1 cellular context compared by ENCODE assay signal in the genomic region with DNA sequence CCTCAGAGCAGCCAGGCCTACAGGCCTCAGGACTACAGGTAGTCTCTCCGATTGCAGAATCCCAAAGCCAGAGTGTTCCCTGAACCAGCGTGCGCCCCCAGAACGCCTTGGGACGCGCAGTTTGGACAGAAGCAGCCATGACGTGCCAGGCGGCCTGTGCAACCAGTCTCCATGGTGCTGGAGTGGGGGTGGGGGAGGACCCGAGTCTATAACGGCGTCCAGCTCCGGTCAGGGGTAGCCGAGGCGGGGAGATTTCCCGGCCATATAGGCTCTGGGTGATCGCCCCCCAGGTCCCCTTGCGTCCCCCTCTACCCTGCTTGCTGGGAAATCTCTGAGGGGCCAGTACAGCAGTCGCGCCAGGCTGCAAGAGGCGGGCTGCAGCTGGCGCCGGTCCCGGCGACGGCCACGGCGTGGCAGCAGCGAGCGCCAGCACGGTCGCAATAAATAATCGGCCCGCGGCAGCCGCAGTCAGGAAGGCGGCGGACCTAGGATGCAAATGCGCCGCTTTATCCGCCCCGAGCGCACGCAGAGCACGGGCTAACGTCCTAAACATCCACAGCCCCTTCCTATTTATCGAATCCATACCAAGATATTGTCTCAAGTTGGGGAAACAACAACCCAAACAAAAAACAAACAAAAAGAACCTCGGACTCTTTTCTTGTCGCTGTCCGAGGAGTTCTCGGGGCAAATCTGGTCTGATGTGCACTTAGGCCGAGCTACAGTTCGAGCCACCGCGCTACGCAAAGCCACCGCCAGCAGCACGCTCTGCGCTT.
TF ChIP-seq lines count a peak whose summit lies in the region.

No MANE protein-coding gene starts in this region.

TF ChIP-seq in HepG2, 621 proteins besides CTCF, POLR2A, EP300 and RAD21 (continued from another document and continues in another):
- TF ChIP-seq, protein P1, sequence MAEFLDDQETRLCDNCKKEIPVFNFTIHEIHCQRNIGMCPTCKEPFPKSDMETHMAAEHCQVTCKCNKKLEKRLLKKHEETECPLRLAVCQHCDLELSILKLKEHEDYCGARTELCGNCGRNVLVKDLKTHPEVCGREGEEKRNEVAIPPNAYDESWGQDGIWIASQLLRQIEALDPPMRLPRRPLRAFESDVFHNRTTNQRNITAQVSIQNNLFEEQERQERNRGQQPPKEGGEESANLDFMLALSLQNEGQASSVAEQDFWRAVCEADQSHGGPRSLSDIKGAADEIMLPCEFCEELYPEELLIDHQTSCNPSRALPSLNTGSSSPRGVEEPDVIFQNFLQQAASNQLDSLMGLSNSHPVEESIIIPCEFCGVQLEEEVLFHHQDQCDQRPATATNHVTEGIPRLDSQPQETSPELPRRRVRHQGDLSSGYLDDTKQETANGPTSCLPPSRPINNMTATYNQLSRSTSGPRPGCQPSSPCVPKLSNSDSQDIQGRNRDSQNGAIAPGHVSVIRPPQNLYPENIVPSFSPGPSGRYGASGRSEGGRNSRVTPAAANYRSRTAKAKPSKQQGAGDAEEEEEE (CRISPR knock-in tag; IDR thresholded peaks at IDR 0.05; ENCODE audit: borderline replicate concordance), result no peak
- TF ChIP-seq ZNF552 (CRISPR knock-in tag; IDR thresholded peaks at IDR 0.05; ENCODE audit: borderline replicate concordance) (no peak; the same call in 1 of the 2 replicates), TEAD2 (CRISPR knock-in tag; IDR thresholded peaks at IDR 0.05) (no peak), TCF7 (IDR thresholded peaks at IDR 0.05; ENCODE audit: low read depth) (no peak), MYC (CRISPR knock-in tag; IDR thresholded peaks at IDR 0.05; ENCODE audit: borderline replicate concordance) (peak; percentile 46; the same call in 1 of the 2 replicates), MBD4 (IDR thresholded peaks at IDR 0.05; ENCODE audit: borderline replicate concordance, low read length) (no peak), XRCC5 (optimal IDR thresholded peaks at IDR 0.05; ENCODE audit: low read length) (peak; percentile 42), RFX5 (IDR thresholded peaks at IDR 0.05; ENCODE audit: low read depth, low read length) (no peak), PAWR (CRISPR knock-in tag; IDR thresholded peaks at IDR 0.05; ENCODE audit: borderline replicate concordance) (no peak), FOXK1 (CRISPR knock-in tag; IDR thresholded peaks at IDR 0.05; ENCODE audit: borderline replicate concordance, low read depth) (no peak), ZNF660 (CRISPR knock-in tag; IDR thresholded peaks at IDR 0.05; ENCODE audit: borderline replicate concordance, low read depth) (no peak), ZNF557 (CRISPR knock-in tag; IDR thresholded peaks at IDR 0.05) (no peak), ZNF34 (CRISPR knock-in tag; IDR thresholded peaks at IDR 0.05; ENCODE audit: borderline replicate concordance) (no peak), HNF4G (IDR thresholded peaks at IDR 0.05; ENCODE audit: borderline replicate concordance, low read depth, low read length) (no peak), HNF4G (CRISPR knock-in tag; IDR thresholded peaks at IDR 0.05; ENCODE audit: borderline replicate concordance, low read depth) (no peak), ZC3H4 (CRISPR knock-in tag; IDR thresholded peaks at IDR 0.05; ENCODE audit: borderline replicate concordance) (no peak), HNRNPL (IDR thresholded peaks at IDR 0.05; ENCODE audit: low read depth, low read length) (peak; percentile 67), ZNF564 (CRISPR knock-in tag; IDR thresholded peaks at IDR 0.05) (no peak), SIX1 (CRISPR knock-in tag; IDR thresholded peaks at IDR 0.05; ENCODE audit: borderline replicate concordance) (no peak), TEAD3 (CRISPR knock-in tag; optimal IDR thresholded peaks at IDR 0.05; ENCODE audit: borderline replicate concordance) (no peak), RXRB (CRISPR knock-in tag; IDR thresholded peaks at IDR 0.05; ENCODE audit: borderline replicate concordance) (no peak; the same call in 1 of the 2 replicates), ZNF672 (CRISPR knock-in tag; IDR thresholded peaks at IDR 0.05) (no peak), GATAD1 (CRISPR knock-in tag; IDR thresholded peaks at IDR 0.05) (no peak), MLLT10 (CRISPR knock-in tag; IDR thresholded peaks at IDR 0.05) (no peak), ZNF44 (CRISPR knock-in tag; IDR thresholded peaks at IDR 0.05) (no peak), ZZZ3 (CRISPR knock-in tag; IDR thresholded peaks at IDR 0.05; ENCODE audit: borderline replicate concordance) (0 out of 2 replicates have a peak, but pooled peaks have one; percentile 69), ZFP36 (IDR thresholded peaks at IDR 0.05; ENCODE audit: borderline replicate concordance, low read depth, low read length, partially characterized antibody) (no peak), HOXA9 (CRISPR knock-in tag; IDR thresholded peaks at IDR 0.05; ENCODE audit: borderline replicate concordance) (0 out of 2 replicates have a peak, but pooled peaks have one; percentile 49), MTA3 (CRISPR knock-in tag; IDR thresholded peaks at IDR 0.05) (no peak), ZNF230 (CRISPR knock-in tag; IDR thresholded peaks at IDR 0.05) (no peak), XBP1 (CRISPR knock-in tag; IDR thresholded peaks at IDR 0.05) (no peak), ZNF530 (CRISPR knock-in tag; IDR thresholded peaks at IDR 0.05; ENCODE audit: low read depth) (no peak), ZNF569 (CRISPR knock-in tag; IDR thresholded peaks at IDR 0.05; ENCODE audit: borderline replicate concordance) (no peak), ZSCAN22 (CRISPR knock-in tag; IDR thresholded peaks at IDR 0.05) (no peak), KAT2B (IDR thresholded peaks at IDR 0.05; ENCODE audit: borderline replicate concordance, low read depth, low read length) (no peak), HOXA7 (CRISPR knock-in tag; IDR thresholded peaks at IDR 0.05) (no peak), SSRP1 (CRISPR knock-in tag; IDR thresholded peaks at IDR 0.05) (no peak), RFXANK (CRISPR knock-in tag; IDR thresholded peaks at IDR 0.05) (no peak), DPF2 (CRISPR knock-in tag; IDR thresholded peaks at IDR 0.05; ENCODE audit: borderline replicate concordance, low read depth) (no peak), ZBTB7B (CRISPR knock-in tag; IDR thresholded peaks at IDR 0.05) (no peak), ZNF543 (CRISPR knock-in tag; IDR thresholded peaks at IDR 0.05) (no peak), ZNF589 (CRISPR knock-in tag; conservative IDR thresholded peaks at IDR 0.05) (0 out of 2 replicates have a peak, but pooled peaks have one; percentile 47), ZNF292 (CRISPR knock-in tag; IDR thresholded peaks at IDR 0.05; ENCODE audit: borderline replicate concordance, low read depth) (no peak), MTF2 (CRISPR knock-in tag; IDR thresholded peaks at IDR 0.05; ENCODE audit: borderline replicate concordance) (no peak)
- TF ChIP-seq, protein P2, sequence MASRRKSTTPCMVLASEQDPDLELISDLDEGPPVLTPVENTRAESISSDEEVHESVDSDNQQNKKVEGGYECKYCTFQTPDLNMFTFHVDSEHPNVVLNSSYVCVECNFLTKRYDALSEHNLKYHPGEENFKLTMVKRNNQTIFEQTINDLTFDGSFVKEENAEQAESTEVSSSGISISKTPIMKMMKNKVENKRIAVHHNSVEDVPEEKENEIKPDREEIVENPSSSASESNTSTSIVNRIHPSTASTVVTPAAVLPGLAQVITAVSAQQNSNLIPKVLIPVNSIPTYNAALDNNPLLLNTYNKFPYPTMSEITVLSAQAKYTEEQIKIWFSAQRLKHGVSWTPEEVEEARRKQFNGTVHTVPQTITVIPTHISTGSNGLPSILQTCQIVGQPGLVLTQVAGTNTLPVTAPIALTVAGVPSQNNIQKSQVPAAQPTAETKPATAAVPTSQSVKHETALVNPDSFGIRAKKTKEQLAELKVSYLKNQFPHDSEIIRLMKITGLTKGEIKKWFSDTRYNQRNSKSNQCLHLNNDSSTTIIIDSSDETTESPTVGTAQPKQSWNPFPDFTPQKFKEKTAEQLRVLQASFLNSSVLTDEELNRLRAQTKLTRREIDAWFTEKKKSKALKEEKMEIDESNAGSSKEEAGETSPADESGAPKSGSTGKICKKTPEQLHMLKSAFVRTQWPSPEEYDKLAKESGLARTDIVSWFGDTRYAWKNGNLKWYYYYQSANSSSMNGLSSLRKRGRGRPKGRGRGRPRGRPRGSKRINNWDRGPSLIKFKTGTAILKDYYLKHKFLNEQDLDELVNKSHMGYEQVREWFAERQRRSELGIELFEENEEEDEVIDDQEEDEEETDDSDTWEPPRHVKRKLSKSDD (CRISPR knock-in tag; IDR thresholded peaks at IDR 0.05; ENCODE audit: low read depth), result peak; percentile 83
- TF ChIP-seq, protein P3, sequence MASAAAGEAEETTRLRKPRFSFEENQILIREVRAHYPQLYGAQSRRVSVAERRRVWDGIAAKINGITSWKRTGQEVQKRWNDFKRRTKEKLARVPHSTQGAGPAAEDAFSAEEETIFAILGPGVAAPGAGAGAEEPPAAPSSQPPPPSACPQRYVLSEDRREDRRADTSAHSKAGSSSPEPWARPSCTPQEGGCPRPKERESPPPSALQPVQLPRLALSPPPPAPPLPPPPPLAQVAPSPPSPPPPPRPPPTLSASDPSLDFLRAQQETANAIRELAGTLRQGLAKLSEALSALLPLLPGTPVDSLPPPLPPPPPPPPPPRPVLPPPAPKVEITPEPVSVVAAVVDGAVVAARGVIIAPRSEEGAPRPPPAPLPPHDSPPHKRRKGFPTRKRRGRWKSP (CRISPR knock-in tag; IDR thresholded peaks at IDR 0.05), result peak; percentile 87
- TF ChIP-seq, protein P4, sequence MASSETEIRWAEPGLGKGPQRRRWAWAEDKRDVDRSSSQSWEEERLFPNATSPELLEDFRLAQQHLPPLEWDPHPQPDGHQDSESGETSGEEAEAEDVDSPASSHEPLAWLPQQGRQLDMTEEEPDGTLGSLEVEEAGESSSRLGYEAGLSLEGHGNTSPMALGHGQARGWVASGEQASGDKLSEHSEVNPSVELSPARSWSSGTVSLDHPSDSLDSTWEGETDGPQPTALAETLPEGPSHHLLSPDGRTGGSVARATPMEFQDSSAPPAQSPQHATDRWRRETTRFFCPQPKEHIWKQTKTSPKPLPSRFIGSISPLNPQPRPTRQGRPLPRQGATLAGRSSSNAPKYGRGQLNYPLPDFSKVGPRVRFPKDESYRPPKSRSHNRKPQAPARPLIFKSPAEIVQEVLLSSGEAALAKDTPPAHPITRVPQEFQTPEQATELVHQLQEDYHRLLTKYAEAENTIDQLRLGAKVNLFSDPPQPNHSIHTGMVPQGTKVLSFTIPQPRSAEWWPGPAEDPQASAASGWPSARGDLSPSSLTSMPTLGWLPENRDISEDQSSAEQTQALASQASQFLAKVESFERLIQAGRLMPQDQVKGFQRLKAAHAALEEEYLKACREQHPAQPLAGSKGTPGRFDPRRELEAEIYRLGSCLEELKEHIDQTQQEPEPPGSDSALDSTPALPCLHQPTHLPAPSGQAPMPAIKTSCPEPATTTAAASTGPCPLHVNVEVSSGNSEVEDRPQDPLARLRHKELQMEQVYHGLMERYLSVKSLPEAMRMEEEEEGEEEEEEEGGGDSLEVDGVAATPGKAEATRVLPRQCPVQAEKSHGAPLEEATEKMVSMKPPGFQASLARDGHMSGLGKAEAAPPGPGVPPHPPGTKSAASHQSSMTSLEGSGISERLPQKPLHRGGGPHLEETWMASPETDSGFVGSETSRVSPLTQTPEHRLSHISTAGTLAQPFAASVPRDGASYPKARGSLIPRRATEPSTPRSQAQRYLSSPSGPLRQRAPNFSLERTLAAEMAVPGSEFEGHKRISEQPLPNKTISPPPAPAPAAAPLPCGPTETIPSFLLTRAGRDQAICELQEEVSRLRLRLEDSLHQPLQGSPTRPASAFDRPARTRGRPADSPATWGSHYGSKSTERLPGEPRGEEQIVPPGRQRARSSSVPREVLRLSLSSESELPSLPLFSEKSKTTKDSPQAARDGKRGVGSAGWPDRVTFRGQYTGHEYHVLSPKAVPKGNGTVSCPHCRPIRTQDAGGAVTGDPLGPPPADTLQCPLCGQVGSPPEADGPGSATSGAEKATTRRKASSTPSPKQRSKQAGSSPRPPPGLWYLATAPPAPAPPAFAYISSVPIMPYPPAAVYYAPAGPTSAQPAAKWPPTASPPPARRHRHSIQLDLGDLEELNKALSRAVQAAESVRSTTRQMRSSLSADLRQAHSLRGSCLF (CRISPR knock-in tag; IDR thresholded peaks at IDR 0.05; ENCODE audit: borderline replicate concordance), result no peak
- TF ChIP-seq, protein P5, sequence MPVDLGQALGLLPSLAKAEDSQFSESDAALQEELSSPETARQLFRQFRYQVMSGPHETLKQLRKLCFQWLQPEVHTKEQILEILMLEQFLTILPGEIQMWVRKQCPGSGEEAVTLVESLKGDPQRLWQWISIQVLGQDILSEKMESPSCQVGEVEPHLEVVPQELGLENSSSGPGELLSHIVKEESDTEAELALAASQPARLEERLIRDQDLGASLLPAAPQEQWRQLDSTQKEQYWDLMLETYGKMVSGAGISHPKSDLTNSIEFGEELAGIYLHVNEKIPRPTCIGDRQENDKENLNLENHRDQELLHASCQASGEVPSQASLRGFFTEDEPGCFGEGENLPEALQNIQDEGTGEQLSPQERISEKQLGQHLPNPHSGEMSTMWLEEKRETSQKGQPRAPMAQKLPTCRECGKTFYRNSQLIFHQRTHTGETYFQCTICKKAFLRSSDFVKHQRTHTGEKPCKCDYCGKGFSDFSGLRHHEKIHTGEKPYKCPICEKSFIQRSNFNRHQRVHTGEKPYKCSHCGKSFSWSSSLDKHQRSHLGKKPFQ (CRISPR knock-in tag; IDR thresholded peaks at IDR 0.05; ENCODE audit: insufficient replicate concordance), result peak; percentile 50
- TF ChIP-seq, protein P6, sequence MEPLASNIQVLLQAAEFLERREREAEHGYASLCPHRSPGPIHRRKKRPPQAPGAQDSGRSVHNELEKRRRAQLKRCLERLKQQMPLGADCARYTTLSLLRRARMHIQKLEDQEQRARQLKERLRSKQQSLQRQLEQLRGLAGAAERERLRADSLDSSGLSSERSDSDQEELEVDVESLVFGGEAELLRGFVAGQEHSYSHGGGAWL (CRISPR knock-in tag; IDR thresholded peaks at IDR 0.05), result peak; percentile 46; the same call in 1 of the 2 replicates
- TF ChIP-seq, protein P7, sequence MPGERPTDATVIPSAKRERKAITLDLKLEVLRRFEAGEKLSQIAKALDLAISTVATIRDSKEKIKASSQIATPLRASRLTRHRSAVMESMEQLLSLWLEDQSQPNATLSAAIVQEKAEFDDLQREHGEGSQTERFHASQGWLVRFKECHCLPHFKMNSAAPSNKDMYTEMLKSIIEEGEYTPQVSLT (CRISPR knock-in tag; IDR thresholded peaks at IDR 0.05; ENCODE audit: borderline replicate concordance, low read depth), result no peak
- TF ChIP-seq, protein P8, sequence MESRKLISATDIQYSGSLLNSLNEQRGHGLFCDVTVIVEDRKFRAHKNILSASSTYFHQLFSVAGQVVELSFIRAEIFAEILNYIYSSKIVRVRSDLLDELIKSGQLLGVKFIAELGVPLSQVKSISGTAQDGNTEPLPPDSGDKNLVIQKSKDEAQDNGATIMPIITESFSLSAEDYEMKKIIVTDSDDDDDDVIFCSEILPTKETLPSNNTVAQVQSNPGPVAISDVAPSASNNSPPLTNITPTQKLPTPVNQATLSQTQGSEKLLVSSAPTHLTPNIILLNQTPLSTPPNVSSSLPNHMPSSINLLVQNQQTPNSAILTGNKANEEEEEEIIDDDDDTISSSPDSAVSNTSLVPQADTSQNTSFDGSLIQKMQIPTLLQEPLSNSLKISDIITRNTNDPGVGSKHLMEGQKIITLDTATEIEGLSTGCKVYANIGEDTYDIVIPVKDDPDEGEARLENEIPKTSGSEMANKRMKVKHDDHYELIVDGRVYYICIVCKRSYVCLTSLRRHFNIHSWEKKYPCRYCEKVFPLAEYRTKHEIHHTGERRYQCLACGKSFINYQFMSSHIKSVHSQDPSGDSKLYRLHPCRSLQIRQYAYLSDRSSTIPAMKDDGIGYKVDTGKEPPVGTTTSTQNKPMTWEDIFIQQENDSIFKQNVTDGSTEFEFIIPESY (CRISPR knock-in tag; IDR thresholded peaks at IDR 0.05), result 0 out of 2 replicates have a peak, but pooled peaks have one; percentile 15
